8 cellular contexts compared by ENCODE assay signal in genomic region chr1:19450811-19451564, GRCh38. TPM values are rescaled to one million over a fixed set of nuclear protein-coding genes. Genes with fewer than 3 reads are reported as not detected.
DNase-seq lines count a peak whose midpoint lies in the region; ATAC-seq, FAIRE-seq and TF ChIP-seq lines count a peak whose summit lies in the region.

No MANE protein-coding gene starts in this region.

- 68% methylated on average over 5 of the region's 8 CpGs for WGBS in right lobe of liver (ENCODE audit: insufficient coverage, low coverage, low lambda C conversion rate, missing lambda C conversion rate)

- no peak for TF ChIP-seq CTCF in right lobe of liver (IDR thresholded peaks at IDR 0.05)

- no peaks in the 10 kb centered on the region for H3K27me3 Mint-ChIP-seq in activated naive CD4-positive, alpha-beta T cell treated with anti-CD3 and anti-CD28 coated beads for 36 hours (ENCODE audit: low read depth)

- TF ChIP-seq POLR2A in right lobe of liver (IDR thresholded peaks at IDR 0.05) = no peak

- H3K27me3 ChIP-seq in right lobe of liver = no peaks in the 10 kb centered on the region

- in situ Hi-C loops in G401 (cut with HindIII; ENCODE audit: low sequenced_read_pairs) = no loop called here

- peak overlapping the region; percentile 65 for H3K27ac Mint-ChIP-seq in activated naive CD4-positive, alpha-beta T cell treated with anti-CD3 and anti-CD28 coated beads for 36 hours

- no peak for FAIRE-seq in urothelium cell line (lab: Jason Lieb, UNC)

- DNase-seq in activated naive CD4-positive, alpha-beta T cell treated with anti-CD3 and anti-CD28 coated beads for 36 hours = no peak
- DNase-seq in activated naive CD4-positive, alpha-beta T cell treated with anti-CD3 and anti-CD28 coated beads, Interleukin-2, amount 50 U/mL, for 16 hours = no peak
- peak; percentile 85 for DNase-seq in brain pericyte (ENCODE audit: low read depth, low spot score)
- DNase-seq in right lobe of liver = no peak
- peak; percentile 54 for DNase-seq in urothelium cell line (ENCODE audit: low spot score)
- no peak for DNase-seq in G401 (ENCODE audit: low spot score)

- H3K4me1 ChIP-seq in right lobe of liver = peaks cover 0 to 32% (median 0%) of the 10 kb centered on the region in 4 donors

- peaks cover 10% of the 10 kb centered on the region for H3K36me3 Mint-ChIP-seq in activated naive CD4-positive, alpha-beta T cell treated with anti-CD3 and anti-CD28 coated beads for 36 hours (ENCODE audit: low read depth)

- no peaks in the 10 kb centered on the region for H3K36me3 ChIP-seq in right lobe of liver

- intact Hi-C loops in activated naive CD4-positive, alpha-beta T cell treated with anti-CD3 and anti-CD28 coated beads for 36 hours (cut with micrococcal nuclease) = no loop called here
- intact Hi-C loops in right lobe of liver (cut with DNase I) = loop anchor here in 1 of 2 donors (5.0 kb wide), 1 partner anchor 59 kb away; no protein-coding TSS in a partner anchor

- H3K9me3 Mint-ChIP-seq in activated naive CD4-positive, alpha-beta T cell treated with anti-CD3 and anti-CD28 coated beads for 36 hours = no peaks in the 10 kb centered on the region

- peaks cover 91% of the 10 kb centered on the region for H3K4me1 Mint-ChIP-seq in activated naive CD4-positive, alpha-beta T cell treated with anti-CD3 and anti-CD28 coated beads for 36 hours (ENCODE audit: low read depth)

- no peaks in the 10 kb centered on the region for H3K9me3 ChIP-seq in right lobe of liver

- CTCF ChIA-PET in activated naive CD4-positive, alpha-beta T cell treated with anti-CD3 and anti-CD28 coated beads for 36 hours (lab: Charles Lee) = no interaction called here

- no peak overlapping the region for H3K4me3 Mint-ChIP-seq in activated naive CD4-positive, alpha-beta T cell treated with anti-CD3 and anti-CD28 coated beads for 36 hours

- ATAC-seq in right lobe of liver (peak; percentile 4 to 60 (median 18)), GM21381 (IDR thresholded peaks at IDR 0.05; ENCODE audit: unreplicated experiment) (no peak), GM21360 (IDR thresholded peaks at IDR 0.05; ENCODE audit: unreplicated experiment) (no peak)

- no peak overlapping the region for H3K4me3 ChIP-seq in right lobe of liver

- H3K27ac ChIP-seq in right lobe of liver = peak overlapping the region in 1 of 3 donors; percentile 35

RNA-seq across cellular contexts. Expression of gene CAPZB, which starts 34.4 kb away (rescaled TPM):
- 100 to 1,000 TPM; 362 to 381 TPM for total RNA-seq in activated naive CD4-positive, alpha-beta T cell treated with anti-CD3 and anti-CD28 coated beads for 36 hours
- total RNA-seq in right lobe of liver = 100 to 1,000 TPM in 1 of 6 experiments, 10 to 100 TPM in 5; 53.5 to 117 (median 88.0) TPM
- 342 and 345 TPM in 2 replicates for total RNA-seq in G401 (2014; rRNA removed; shearing (Covaris generic))

Comparison
In these comparisons a context has a peak if more than half of its experiments do, and no peak if none do; other contexts are left out.
1. DNase-seq: peak in brain pericyte (single experiment) and urothelium cell line (single experiment); none in activated naive CD4-positive, alpha-beta T cell treated with anti-CD3 and anti-CD28 coated beads for 36 hours (single experiment), activated naive CD4-positive, alpha-beta T cell treated with anti-CD3 and anti-CD28 coated beads, Interleukin-2, amount 50 U/mL, for 16 hours (single experiment), right lobe of liver (0 of 3) and G401 (single experiment).
2. ATAC-seq: peak in right lobe of liver (4 of 4); none in GM21381 (single experiment) and GM21360 (single experiment).